Comparison of ENCODE assay signal across 1 cellular context in the genomic region with DNA sequence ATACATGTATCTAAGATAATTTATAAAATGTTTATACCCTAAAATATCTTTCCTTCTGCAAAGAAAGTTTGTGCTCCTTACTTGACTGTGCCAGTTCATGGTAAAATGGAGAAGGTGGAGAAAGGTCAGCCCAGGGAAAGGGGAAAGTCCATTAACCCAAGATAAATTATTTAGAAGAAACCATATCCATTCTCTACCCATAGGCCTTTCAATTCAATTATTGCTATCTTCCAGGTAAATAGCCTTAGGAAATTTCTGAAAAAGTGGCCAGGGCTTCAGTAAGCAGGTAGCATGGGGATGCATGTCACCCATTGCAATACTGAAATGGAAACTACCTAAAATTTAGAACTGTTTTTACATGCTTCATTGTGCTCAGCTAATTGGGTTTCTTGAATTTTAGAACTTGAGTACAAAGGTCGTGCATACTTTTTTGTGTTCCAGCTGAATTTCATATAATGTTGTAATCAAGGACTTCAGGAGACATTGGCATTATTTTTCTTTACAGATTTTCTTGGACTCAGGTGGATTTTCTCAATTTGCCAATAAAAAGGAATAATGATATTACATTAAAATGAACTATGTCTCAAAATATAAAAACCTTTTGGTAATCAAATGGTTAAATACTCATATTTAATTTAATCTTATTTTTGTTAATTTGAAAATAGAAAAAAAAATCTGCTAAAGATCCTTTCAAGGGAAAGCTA.
TF ChIP-seq lines count a peak whose summit lies in the region.

No MANE protein-coding gene starts in this region.

TF ChIP-seq in HEK293, 187 proteins besides CTCF, POLR2A, EP300 and RAD21:
- TF ChIP-seq, protein P1, sequence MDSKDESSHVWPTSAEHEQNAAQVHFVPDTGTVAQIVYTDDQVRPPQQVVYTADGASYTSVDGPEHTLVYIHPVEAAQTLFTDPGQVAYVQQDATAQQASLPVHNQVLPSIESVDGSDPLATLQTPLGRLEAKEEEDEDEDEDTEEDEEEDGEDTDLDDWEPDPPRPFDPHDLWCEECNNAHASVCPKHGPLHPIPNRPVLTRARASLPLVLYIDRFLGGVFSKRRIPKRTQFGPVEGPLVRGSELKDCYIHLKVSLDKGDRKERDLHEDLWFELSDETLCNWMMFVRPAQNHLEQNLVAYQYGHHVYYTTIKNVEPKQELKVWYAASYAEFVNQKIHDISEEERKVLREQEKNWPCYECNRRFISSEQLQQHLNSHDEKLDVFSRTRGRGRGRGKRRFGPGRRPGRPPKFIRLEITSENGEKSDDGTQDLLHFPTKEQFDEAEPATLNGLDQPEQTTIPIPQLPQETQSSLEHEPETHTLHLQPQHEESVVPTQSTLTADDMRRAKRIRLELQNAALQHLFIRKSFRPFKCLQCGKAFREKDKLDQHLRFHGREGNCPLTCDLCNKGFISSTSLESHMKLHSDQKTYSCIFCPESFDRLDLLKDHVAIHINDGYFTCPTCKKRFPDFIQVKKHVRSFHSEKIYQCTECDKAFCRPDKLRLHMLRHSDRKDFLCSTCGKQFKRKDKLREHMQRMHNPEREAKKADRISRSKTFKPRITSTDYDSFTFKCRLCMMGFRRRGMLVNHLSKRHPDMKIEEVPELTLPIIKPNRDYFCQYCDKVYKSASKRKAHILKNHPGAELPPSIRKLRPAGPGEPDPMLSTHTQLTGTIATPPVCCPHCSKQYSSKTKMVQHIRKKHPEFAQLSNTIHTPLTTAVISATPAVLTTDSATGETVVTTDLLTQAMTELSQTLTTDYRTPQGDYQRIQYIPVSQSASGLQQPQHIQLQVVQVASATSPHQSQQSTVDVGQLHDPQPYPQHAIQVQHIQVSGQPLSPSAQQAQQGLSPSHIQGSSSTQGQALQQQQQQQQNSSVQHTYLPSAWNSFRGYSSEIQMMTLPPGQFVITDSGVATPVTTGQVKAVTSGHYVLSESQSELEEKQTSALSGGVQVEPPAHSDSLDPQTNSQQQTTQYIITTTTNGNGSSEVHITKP (tag by site-specific recombination; IDR thresholded peaks at IDR 0.05), result 0 out of 2 replicates have a peak, but pooled peaks have one; percentile 20
- TF ChIP-seq ZNF23 (tag by site-specific recombination; IDR thresholded peaks at IDR 0.05; ENCODE audit: borderline replicate concordance) (no peak), ZNF341 (tag by site-specific recombination; IDR thresholded peaks at IDR 0.05; ENCODE audit: low read depth) (no peak), ZNF248 (tag by site-specific recombination; IDR thresholded peaks at IDR 0.05) (no peak)
